27 cellular contexts compared by ENCODE assay signal in genomic region chr2:210617318-210617717, GRCh38.
"Had no signal": no experiment of that assay in that cellular context is flagged by ENCODE, and none has a peak within 500 bp of the region (broad histone marks: within the 10 kb centered on the region; RNA-seq: fewer than 3 reads in every experiment).

No MANE protein-coding gene starts in this region.

- H3K27me3 ChIP-seq: adrenal gland, body of pancreas, colonic mucosa, esophagus squamous epithelium, gastroesophageal sphincter, heart right ventricle had no signal

- H3K4me3 ChIP-seq: adrenal gland, body of pancreas, colonic mucosa, esophagus squamous epithelium, gastroesophageal sphincter, heart right ventricle had no signal

- DNase-seq: activated B cell treated with CpG ODN at 0.5 μM for 24 hours; activated CD4-positive, alpha-beta T cell treated with anti-CD3 and anti-CD28 coated beads for 48 hours; activated CD4-positive, alpha-beta T cell treated with anti-CD3 and anti-CD28 coated beads, Interleukin-2, amount 50 U/mL, for 1 hour; activated CD4-positive, alpha-beta T cell treated with anti-CD3 and anti-CD28 coated beads, Interleukin-2, amount 50 U/mL, for 48 hours; activated CD8-positive, alpha-beta memory T cell treated with anti-CD3 and anti-CD28 coated beads for 24 hours; activated effector memory CD4-positive, alpha-beta T cell treated with Interleukin-2 at 50 U/mL for 16 hours; activated gamma-delta T cell treated with Interleukin-2 at 50 U/mL for 16 hours; activated naive CD4-positive, alpha-beta T cell treated with anti-CD3 and anti-CD28 coated beads, Interleukin-2, amount 50 U/mL, for 16 hours; activated naive CD4-positive, alpha-beta T cell treated with Interleukin-2 at 50 U/mL for 16 hours; activated T-cell treated with anti-CD3 and anti-CD28 coated beads, Interleukin-2, amount 50 U/mL, for 4 hours; aorta; effector CD8-positive, alpha-beta T cell; esophagus squamous epithelium; T-helper 17 cell; T1000 had no signal

- H3K9me3 ChIP-seq: adrenal gland, body of pancreas, colonic mucosa, esophagus squamous epithelium, gastroesophageal sphincter, heart right ventricle had no signal

- H3K9me3 Mint-ChIP-seq: activated CD8-positive, alpha-beta T cell treated with anti-CD3 and anti-CD28 coated beads for 36 hours; activated T-cell treated with anti-CD3 and anti-CD28 coated beads, Interleukin-2, amount 50 U/mL, for 4 hours; activated T-helper 17 cell treated with anti-CD3 and anti-CD28 coated beads, Interleukin-2, amount 50 U/mL, for 72 hours; T-helper 2 cell treated with Interferon-gamma antibody and Interleukin-4, amounts not matched to agents 5 μg/mL and 100 μg/mL, for 36 hours had no signal

- H3K27ac Mint-ChIP-seq: activated B cell treated with CpG ODN at 0.5 μM for 24 hours; activated CD8-positive, alpha-beta T cell treated with anti-CD3 and anti-CD28 coated beads for 36 hours; activated naive CD8-positive, alpha-beta T cell; activated T-helper 17 cell treated with anti-CD3 and anti-CD28 coated beads, Interleukin-2, amount 50 U/mL, for 72 hours; T-helper 17 cell; T-helper 2 cell treated with Interferon-gamma antibody and Interleukin-4, amounts not matched to agents 5 μg/mL and 100 μg/mL, for 36 hours had no signal

- H3K4me1 ChIP-seq: adrenal gland, body of pancreas, colonic mucosa, esophagus squamous epithelium, gastroesophageal sphincter, heart right ventricle had no signal

- H3K27me3 Mint-ChIP-seq: activated CD8-positive, alpha-beta T cell treated with anti-CD3 and anti-CD28 coated beads for 36 hours; T-helper 17 cell had no signal

- H3K27ac ChIP-seq: adrenal gland, body of pancreas, colonic mucosa, epithelial cell of prostate, esophagus squamous epithelium, gastroesophageal sphincter, heart right ventricle, WERI-Rb-1 had no signal

- ATAC-seq: activated CD4-positive, CD25-positive, alpha-beta regulatory T cell treated with anti-CD3 and anti-CD28 coated beads, Interleukin-2, amount 50 U/mL, for 24 hours; activated T-cell treated with anti-CD3 and anti-CD28 coated beads, Interleukin-2, amount 50 U/mL, for 4 hours; activated T-helper 17 cell treated with anti-CD3 and anti-CD28 coated beads, Interleukin-2, amount 50 U/mL, for 72 hours; gastroesophageal sphincter; heart right ventricle; T-helper 17 cell had no signal

- H3K4me3 Mint-ChIP-seq: activated B cell treated with CpG ODN at 0.5 μM for 24 hours; activated CD8-positive, alpha-beta T cell treated with anti-CD3 and anti-CD28 coated beads for 36 hours; activated naive CD8-positive, alpha-beta T cell; activated T-cell treated with anti-CD3 and anti-CD28 coated beads, Interleukin-2, amount 50 U/mL, for 4 hours; activated T-helper 17 cell treated with anti-CD3 and anti-CD28 coated beads, Interleukin-2, amount 50 U/mL, for 72 hours; T-helper 17 cell; T-helper 2 cell treated with Interferon-gamma antibody and Interleukin-4, amounts not matched to agents 5 μg/mL and 100 μg/mL, for 36 hours had no signal

- H3K36me3 ChIP-seq: adrenal gland, colonic mucosa, esophagus squamous epithelium, gastroesophageal sphincter, heart right ventricle, WERI-Rb-1 had no signal

- H3K4me1 Mint-ChIP-seq: activated B cell treated with CpG ODN at 0.5 μM for 24 hours; activated T-helper 17 cell treated with anti-CD3 and anti-CD28 coated beads, Interleukin-2, amount 50 U/mL, for 72 hours; T-helper 17 cell had no signal
